22 cellular contexts compared by ENCODE assay signal in the genomic region with DNA sequence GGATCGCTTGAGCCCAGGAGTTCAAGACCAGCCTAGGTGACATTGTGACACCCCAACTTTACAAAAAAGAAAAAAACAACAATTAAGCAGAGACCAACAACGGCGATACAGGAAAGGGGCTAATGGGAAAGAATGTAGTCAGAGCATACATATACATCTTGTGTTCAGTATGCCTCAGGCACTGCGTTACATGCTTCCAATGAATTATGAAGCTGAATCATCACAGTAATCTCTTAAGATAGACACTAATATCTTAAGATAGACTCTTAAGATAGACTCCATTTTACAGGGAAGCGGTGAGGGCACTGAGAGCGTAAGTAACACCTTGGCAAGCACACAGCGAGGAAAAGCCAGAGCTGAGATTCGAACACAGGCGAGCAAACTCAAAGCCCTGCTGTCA. TPM values are rescaled to one million over a fixed set of nuclear protein-coding genes. Genes with fewer than 3 reads are reported as not detected.
DNase-seq lines count a peak whose midpoint lies in the region; ATAC-seq, FAIRE-seq and TF ChIP-seq lines count a peak whose summit lies in the region.
"Had no signal": no experiment of that assay in that cellular context is flagged by ENCODE, and none has a peak within 500 bp of the region (broad histone marks: within the 10 kb centered on the region; RNA-seq: fewer than 3 reads in every experiment).

No MANE protein-coding gene starts in this region.

- no peak for FAIRE-seq in HTR-8/SVneo (lab: Jason Lieb, UNC)

- H3K9me3 Mint-ChIP-seq in activated T-helper 17 cell treated with anti-CD3 and anti-CD28 coated beads, Interleukin-2, amount 50 U/mL, for 72 hours = no peaks in the 10 kb centered on the region
- H3K9me3 Mint-ChIP-seq in stimulated activated naive B cell treated with anti-CD40 and anti-IgM and Interleukin-4, amounts not matched to agents 10 μg/mL and 1 μg/mL and 100 μg/mL, for 72 hours = no peaks in the 10 kb centered on the region
- no peaks in the 10 kb centered on the region for H3K9me3 Mint-ChIP-seq in immature natural killer cell
- H3K9me3 Mint-ChIP-seq: naive thymus-derived CD4-positive, alpha-beta T cell; stimulated activated effector memory CD8-positive, alpha-beta T cell treated with anti-CD3 and anti-CD28 coated beads, Interleukin-12 subunit alpha, Interleukin-12 subunit beta, amount 100 ng/mL, for 72 hours; T-helper 2 cell treated with Interferon-gamma antibody and Interleukin-4, amounts not matched to agents 5 μg/mL and 100 μg/mL, for 36 hours had no signal

- H3K36me3 Mint-ChIP-seq in activated T-helper 17 cell treated with anti-CD3 and anti-CD28 coated beads, Interleukin-2, amount 50 U/mL, for 72 hours (ENCODE audit: low read depth) = no peaks in the 10 kb centered on the region
- H3K36me3 Mint-ChIP-seq in stimulated activated naive B cell treated with anti-CD40 and anti-IgM and Interleukin-4, amounts not matched to agents 10 μg/mL and 1 μg/mL and 100 μg/mL, for 72 hours = peaks cover 49 to 69% of the 10 kb centered on the region in 2 donors
- peaks cover 0 to 5% (median 0%) of the 10 kb centered on the region in 3 donors for H3K36me3 Mint-ChIP-seq in immature natural killer cell
- H3K36me3 Mint-ChIP-seq: stimulated activated effector memory CD8-positive, alpha-beta T cell treated with anti-CD3 and anti-CD28 coated beads, Interleukin-12 subunit alpha, Interleukin-12 subunit beta, amount 100 ng/mL, for 72 hours had no signal

- H3K27ac Mint-ChIP-seq in activated T-helper 17 cell treated with anti-CD3 and anti-CD28 coated beads, Interleukin-2, amount 50 U/mL, for 72 hours = peak overlapping the region; percentile 20
- H3K27ac Mint-ChIP-seq in stimulated activated naive B cell treated with anti-CD40 and anti-IgM and Interleukin-4, amounts not matched to agents 10 μg/mL and 1 μg/mL and 100 μg/mL, for 72 hours = peak overlapping the region; percentile 16
- H3K27ac Mint-ChIP-seq in immature natural killer cell = no peak overlapping the region
- H3K27ac Mint-ChIP-seq: naive thymus-derived CD4-positive, alpha-beta T cell; progenitor cell of endocrine pancreas; stimulated activated effector memory CD8-positive, alpha-beta T cell treated with anti-CD3 and anti-CD28 coated beads, Interleukin-12 subunit alpha, Interleukin-12 subunit beta, amount 100 ng/mL, for 72 hours; T-helper 2 cell treated with Interferon-gamma antibody and Interleukin-4, amounts not matched to agents 5 μg/mL and 100 μg/mL, for 36 hours had no signal

- DNase-seq in HTR-8/SVneo (ENCODE audit: insufficient read length, low spot score) (peak; percentile 29), foreskin keratinocyte (peak; percentile 57 to 81), immature natural killer cell (no peak), amygdala (lab: John Stamatoyannopoulos, UW) (no peak)
- DNase-seq in stimulated activated naive B cell treated with anti-CD40 and anti-IgM and Interleukin-4, amounts not matched to agents 10 μg/mL and 1 μg/mL and 100 μg/mL, for 72 hours = no peak
- DNase-seq in activated T-cell treated with anti-CD3 and anti-CD28 coated beads, Interleukin-2, amount 50 U/mL, for 48 hours = no peak
- DNase-seq: activated CD8-positive, alpha-beta memory T cell treated with anti-CD3 and anti-CD28 coated beads for 24 hours; cerebellar nuclear complex; effector memory CD4-positive, alpha-beta T cell; gastrocnemius medialis; naive thymus-derived CD4-positive, alpha-beta T cell; NCI-H146; SHP77 had no signal

- TF ChIP-seq CTCF in foreskin keratinocyte (conservative IDR thresholded peaks at IDR 0.05) = no peak

- no peaks in the 10 kb centered on the region for H3K27me3 Mint-ChIP-seq in activated T-helper 17 cell treated with anti-CD3 and anti-CD28 coated beads, Interleukin-2, amount 50 U/mL, for 72 hours
- H3K27me3 Mint-ChIP-seq in stimulated activated naive B cell treated with anti-CD40 and anti-IgM and Interleukin-4, amounts not matched to agents 10 μg/mL and 1 μg/mL and 100 μg/mL, for 72 hours = no peaks in the 10 kb centered on the region
- H3K27me3 Mint-ChIP-seq in immature natural killer cell (ENCODE audit: low read depth in 3 of 3) = peaks cover 0 to 2% (median 0%) of the 10 kb centered on the region in 3 donors
- H3K27me3 Mint-ChIP-seq: naive thymus-derived CD4-positive, alpha-beta T cell; progenitor cell of endocrine pancreas had no signal

- H3K4me3 Mint-ChIP-seq in activated T-helper 17 cell treated with anti-CD3 and anti-CD28 coated beads, Interleukin-2, amount 50 U/mL, for 72 hours = no peak overlapping the region
- no peak overlapping the region for H3K4me3 Mint-ChIP-seq in stimulated activated naive B cell treated with anti-CD40 and anti-IgM and Interleukin-4, amounts not matched to agents 10 μg/mL and 1 μg/mL and 100 μg/mL, for 72 hours
- no peak overlapping the region for H3K4me3 Mint-ChIP-seq in immature natural killer cell
- H3K4me3 Mint-ChIP-seq: naive thymus-derived CD4-positive, alpha-beta T cell; stimulated activated effector memory CD8-positive, alpha-beta T cell treated with anti-CD3 and anti-CD28 coated beads, Interleukin-12 subunit alpha, Interleukin-12 subunit beta, amount 100 ng/mL, for 72 hours; T-helper 2 cell treated with Interferon-gamma antibody and Interleukin-4, amounts not matched to agents 5 μg/mL and 100 μg/mL, for 36 hours had no signal

- no peaks in the 10 kb centered on the region for H3K27me3 ChIP-seq in foreskin keratinocyte
- H3K27me3 ChIP-seq: gastrocnemius medialis, tibial nerve had no signal

- peak overlapping the region; percentile 95 for H3K27ac ChIP-seq in foreskin keratinocyte
- H3K27ac ChIP-seq: gastrocnemius medialis had no signal

- no peak for ATAC-seq in activated T-helper 17 cell treated with anti-CD3 and anti-CD28 coated beads, Interleukin-2, amount 50 U/mL, for 72 hours (replicated peaks)
- ATAC-seq in foreskin keratinocyte (peak; percentile 86), HG03135 (IDR thresholded peaks at IDR 0.05; ENCODE audit: unreplicated experiment) (no peak)
- ATAC-seq in stimulated activated naive B cell treated with anti-CD40 and anti-IgM and Interleukin-4, amounts not matched to agents 10 μg/mL and 1 μg/mL and 100 μg/mL, for 72 hours (replicated peaks) = no peak
- ATAC-seq: naive thymus-derived CD4-positive, alpha-beta T cell; stimulated activated effector memory CD8-positive, alpha-beta T cell treated with anti-CD3 and anti-CD28 coated beads, Interleukin-12 subunit alpha, Interleukin-12 subunit beta, amount 100 ng/mL, for 72 hours had no signal

- H3K4me1 Mint-ChIP-seq in activated T-helper 17 cell treated with anti-CD3 and anti-CD28 coated beads, Interleukin-2, amount 50 U/mL, for 72 hours = no peaks in the 10 kb centered on the region
- peaks cover 7 to 24% of the 10 kb centered on the region in 2 donors for H3K4me1 Mint-ChIP-seq in stimulated activated naive B cell treated with anti-CD40 and anti-IgM and Interleukin-4, amounts not matched to agents 10 μg/mL and 1 μg/mL and 100 μg/mL, for 72 hours
- H3K4me1 Mint-ChIP-seq in immature natural killer cell = no peaks in the 10 kb centered on the region
- H3K4me1 Mint-ChIP-seq: stimulated activated effector memory CD8-positive, alpha-beta T cell treated with anti-CD3 and anti-CD28 coated beads, Interleukin-12 subunit alpha, Interleukin-12 subunit beta, amount 100 ng/mL, for 72 hours had no signal

- peaks cover 16% of the 10 kb centered on the region for H3K4me1 ChIP-seq in foreskin keratinocyte
- H3K4me1 ChIP-seq: gastrocnemius medialis, tibial nerve had no signal

RNA-seq across cellular contexts. Expression of gene LDHAL6B, which starts 6.1 kb away (rescaled TPM):
- not detected for total RNA-seq in activated T-helper 17 cell treated with anti-CD3 and anti-CD28 coated beads, Interleukin-2, amount 50 U/mL, for 72 hours
- not detected in 2 replicates for total RNA-seq in foreskin keratinocyte
- polyA plus RNA-seq in foreskin keratinocyte = not detected in 2 replicates
- polyA plus RNA-seq in immature natural killer cell = not detected
- total RNA-seq: gastrocnemius medialis; H4; liver; naive thymus-derived CD4-positive, alpha-beta T cell; progenitor cell of endocrine pancreas; tibial nerve had no signal
- polyA plus RNA-seq: BJ; liver; naive thymus-derived CD4-positive, alpha-beta T cell had no signal

Comparison
In these comparisons a context has a peak if more than half of its experiments do, and no peak if none do; other contexts are left out.
1. DNase-seq: peak in HTR-8/SVneo (single experiment) and foreskin keratinocyte (2 of 2); none in stimulated activated naive B cell treated with anti-CD40 and anti-IgM and Interleukin-4, amounts not matched to agents 10 μg/mL and 1 μg/mL and 100 μg/mL, for 72 hours (single experiment), immature natural killer cell (0 of 3), amygdala (0 of 56) and activated T-cell treated with anti-CD3 and anti-CD28 coated beads, Interleukin-2, amount 50 U/mL, for 48 hours (0 of 2).
2. H3K27ac Mint-ChIP-seq: peak in activated T-helper 17 cell treated with anti-CD3 and anti-CD28 coated beads, Interleukin-2, amount 50 U/mL, for 72 hours (single experiment) and stimulated activated naive B cell treated with anti-CD40 and anti-IgM and Interleukin-4, amounts not matched to agents 10 μg/mL and 1 μg/mL and 100 μg/mL, for 72 hours (single experiment); none in immature natural killer cell (0 of 6).